Comparison of ENCODE assay signal across 17 cellular contexts in genomic region chr5:178247481-178248456, GRCh38. TPM values are rescaled to one million over a fixed set of nuclear protein-coding genes. Genes with fewer than 3 reads are reported as not detected.
DNase-seq lines count a peak whose midpoint lies in the region; ATAC-seq, FAIRE-seq and TF ChIP-seq lines count a peak whose summit lies in the region.
"Had no signal": no experiment of that assay in that cellular context is flagged by ENCODE, and none has a peak within 500 bp of the region (broad histone marks: within the 10 kb centered on the region; RNA-seq: fewer than 3 reads in every experiment).

No MANE protein-coding gene starts in this region.

- H3K9me3 ChIP-seq in DND-41 (ENCODE audit: insufficient read depth, low read length, severe bottlenecking) (no peaks in the 10 kb centered on the region), kidney (ENCODE audit: control insufficient read depth in 1 of 2, low read length in 2 of 2) (no peaks in the 10 kb centered on the region), SJCRH30 (replicated peaks) (no peaks in the 10 kb centered on the region), heart right ventricle (no peaks in the 10 kb centered on the region)
- H3K9me3 ChIP-seq: ovary had no signal

- POLR2A ChIA-PET in T-cell (lab: Charles Lee), result interaction anchor here in 1 of 2 donors (0.7 kb wide), 1 partner anchor 173 kb away, joined by 3 read pairs; no protein-coding TSS in a partner anchor

- intact Hi-C loops in kidney (cut with DNase I), result no loop called here
- intact Hi-C loops in heart right ventricle (cut with DNase I), result no loop called here

- H3K9ac ChIP-seq in DND-41 (ENCODE audit: low read depth, low read length) (no peak overlapping the region), kidney (ENCODE audit: low read length in 2 of 2) (no peak overlapping the region)

- H3K4me3 ChIP-seq in DND-41 (ENCODE audit: low read depth in 1 of 2, low read length in 2 of 2) (no peak overlapping the region), kidney (ENCODE audit: low read length in 2 of 2) (no peak overlapping the region), SJCRH30 (no peak overlapping the region), heart right ventricle (no peak overlapping the region)
- H3K4me3 ChIP-seq: cardiac muscle cell, ovary had no signal

- WGBS in heart right ventricle, 2 donors, result 75 to 77% methylated on average over 24 of the region's 24 CpGs

- no peaks in the 10 kb centered on the region for H3K4me1 ChIP-seq in DND-41 (ENCODE audit: insufficient read depth, low read length)
- H3K4me1 ChIP-seq in kidney (ENCODE audit: control insufficient read depth in 1 of 2, insufficient read depth in 1 of 2, low read depth in 1 of 2, low read length in 2 of 2), result no peaks in the 10 kb centered on the region
- H3K4me1 ChIP-seq in SJCRH30, result no peaks in the 10 kb centered on the region
- peaks cover 0 to 10% (median 0%) of the 10 kb centered on the region in 9 donors for H3K4me1 ChIP-seq in heart right ventricle

- no peaks in the 10 kb centered on the region for H4K20me1 ChIP-seq in DND-41 (ENCODE audit: insufficient read depth, low read length)

- no peaks in the 10 kb centered on the region for H3K9me3 Mint-ChIP-seq in T-cell
- H3K9me3 Mint-ChIP-seq: stimulated activated naive B cell treated with anti-CD40 and anti-IgM and Interleukin-4, amounts not matched to agents 10 μg/mL and 1 μg/mL and 100 μg/mL, for 72 hours; type B pancreatic cell had no signal

- CTCF ChIA-PET in T-cell (lab: Charles Lee), result interaction anchor here in 1 of 2 donors (0.5 kb wide), 1 partner anchor 13 kb away, joined by 3 read pairs; no protein-coding TSS in a partner anchor

- DNase-seq in NCI-H524 (lab: John Stamatoyannopoulos, UW) (peak; percentile 34 to 76), NCI-H524 treated with DMSO at 0.1 percent for 48 hours (lab: John Stamatoyannopoulos, UW) (no peak), DND-41 (no peak), T-cell (peak in 6 of 34 experiments; percentile 14 to 37 (median 22)), kidney (peak; percentile 54), SJCRH30 (no peak), left lobe of liver (ENCODE audit: low spot score) (no peak), heart right ventricle (no peak)
- DNase-seq: hippocampal formation; KG1; NCI-H1105; NCI-H446 treated with DMSO at 0.1 percent for 48 hours; ovary; stimulated activated naive B cell treated with anti-CD40 and anti-IgM and Interleukin-4, amounts not matched to agents 10 μg/mL and 1 μg/mL and 100 μg/mL, for 72 hours had no signal

- no peak overlapping the region for H3K4me2 ChIP-seq in DND-41 (ENCODE audit: insufficient read depth, low read length)

- peaks cover 16 to 25% (median 17%) of the 10 kb centered on the region in 3 donors for H3K4me1 Mint-ChIP-seq in T-cell

- H3K36me3 ChIP-seq in DND-41 (ENCODE audit: insufficient read depth, low read length) (no peaks in the 10 kb centered on the region), kidney (ENCODE audit: control insufficient read depth in 1 of 2, insufficient read depth in 2 of 2, low read length in 2 of 2) (no peaks in the 10 kb centered on the region), SJCRH30 (no peaks in the 10 kb centered on the region), heart right ventricle (no peaks in the 10 kb centered on the region)
- H3K36me3 ChIP-seq: cardiac muscle cell, ovary had no signal

- no peak overlapping the region for H3K27ac ChIP-seq in DND-41 (ENCODE audit: low read length)
- no peak overlapping the region for H3K27ac ChIP-seq in kidney (ENCODE audit: low read depth in 2 of 2, low read length in 2 of 2)
- no peak overlapping the region for H3K27ac ChIP-seq in SJCRH30
- no peak overlapping the region for H3K27ac ChIP-seq in heart right ventricle
- H3K27ac ChIP-seq: cardiac muscle cell, HL-60, ovary had no signal

- no peak for FAIRE-seq in kidney (lab: Jason Lieb, UNC)

- no peaks in the 10 kb centered on the region for H3K79me2 ChIP-seq in DND-41 (ENCODE audit: insufficient read depth, low read length)

- H3K27me3 ChIP-seq in DND-41 (ENCODE audit: insufficient read depth, low read length, poor library complexity), result no peaks in the 10 kb centered on the region
- peaks cover 3% of the 10 kb centered on the region; the same call in 1 of the 2 replicates for H3K27me3 ChIP-seq in SJCRH30
- no peaks in the 10 kb centered on the region for H3K27me3 ChIP-seq in heart right ventricle
- H3K27me3 ChIP-seq: cardiac muscle cell, ovary had no signal

- no peaks in the 10 kb centered on the region for H3K36me3 Mint-ChIP-seq in T-cell
- H3K36me3 Mint-ChIP-seq: stimulated activated naive B cell treated with anti-CD40 and anti-IgM and Interleukin-4, amounts not matched to agents 10 μg/mL and 1 μg/mL and 100 μg/mL, for 72 hours; type B pancreatic cell had no signal

- no peak overlapping the region for H3K4me3 Mint-ChIP-seq in T-cell
- H3K4me3 Mint-ChIP-seq: stimulated activated naive B cell treated with anti-CD40 and anti-IgM and Interleukin-4, amounts not matched to agents 10 μg/mL and 1 μg/mL and 100 μg/mL, for 72 hours; type B pancreatic cell had no signal

- no peaks in the 10 kb centered on the region for H3K27me3 Mint-ChIP-seq in T-cell
- H3K27me3 Mint-ChIP-seq: stimulated activated naive B cell treated with anti-CD40 and anti-IgM and Interleukin-4, amounts not matched to agents 10 μg/mL and 1 μg/mL and 100 μg/mL, for 72 hours; type B pancreatic cell had no signal

- ATAC-seq in DND-41 (ENCODE audit: insufficient read depth, low read depth) (peak; percentile 54), T-cell (replicated peaks in 1 of 4) (peak in 3 of 4 experiments; percentile 33 to 43 (median 41)), left lobe of liver (no peak), heart right ventricle (no peak)

- TF ChIP-seq CTCF in DND-41 (IDR thresholded peaks at IDR 0.05; ENCODE audit: borderline replicate concordance, extremely low read depth, low read length, poor library complexity, severe bottlenecking), result no peak
- no peak for TF ChIP-seq CTCF in kidney (IDR thresholded peaks at IDR 0.05; ENCODE audit: borderline replicate concordance, extremely low read depth, insufficient read depth)
- no peak for TF ChIP-seq CTCF in heart right ventricle (IDR thresholded peaks at IDR 0.05)

- H2AFZ ChIP-seq in DND-41 (ENCODE audit: low read depth, low read length), result no peak overlapping the region

- H3K27ac Mint-ChIP-seq in T-cell, result no peak overlapping the region
- H3K27ac Mint-ChIP-seq: stimulated activated naive B cell treated with anti-CD40 and anti-IgM and Interleukin-4, amounts not matched to agents 10 μg/mL and 1 μg/mL and 100 μg/mL, for 72 hours; type B pancreatic cell had no signal

RNA-seq across cellular contexts. Expression of gene PHYKPL, which starts 15.2 kb away (rescaled TPM):
- total RNA-seq in T-cell (100 to 1,000 TPM; 135 to 208 (median 193) TPM), kidney (116 TPM), left lobe of liver (74.1 TPM), heart right ventricle (10 to 100 TPM; 30.5 to 50.6 (median 37.3) TPM)
- polyA plus RNA-seq in kidney (ENCODE audit: insufficient read depth, low read depth, low replicate concordance) (35.3 TPM), heart right ventricle (10 to 100 TPM; 24.8 to 59.8 TPM)
- total RNA-seq in SJCRH30 (2014; rRNA removed; shearing (Covaris generic)), result 16.0 and 21.2 TPM in 2 replicates

RNA-seq across cellular contexts. Expression of gene HNRNPAB, which starts 43.4 kb away (rescaled TPM):
- total RNA-seq in T-cell (10 to 100 TPM; 78.8 to 89.2 (median 85.1) TPM), kidney (130 TPM), left lobe of liver (56.1 TPM), heart right ventricle (100 to 1,000 TPM in 2 of 10 donors, 10 to 100 TPM in 8; 70.8 to 132 (median 81.4) TPM)
- polyA plus RNA-seq in kidney (ENCODE audit: insufficient read depth, low read depth, low replicate concordance) (81.8 TPM), heart right ventricle (100 to 1,000 TPM in 1 of 2 donors, 10 to 100 TPM in 1; 84.6 to 140 TPM)
- 244 and 266 TPM in 2 replicates for total RNA-seq in SJCRH30 (2014; rRNA removed; shearing (Covaris generic))

Comparison
In these comparisons a context has a peak if more than half of its experiments do, and no peak if none do; other contexts are left out.
1. DNase-seq: peak in NCI-H524 (2 of 2) and kidney (single experiment); none in NCI-H524 treated with DMSO at 0.1 percent for 48 hours (single experiment), DND-41 (single experiment), SJCRH30 (0 of 2), left lobe of liver (single experiment) and heart right ventricle (0 of 2).
2. ATAC-seq: peak in DND-41 (single experiment) and T-cell (3 of 4); none in left lobe of liver (single experiment) and heart right ventricle (0 of 8).